In genomic region chr5:77360969-77361368, GRCh38 we compare ENCODE assay signal across 9 cellular contexts.
"Had no signal": no experiment of that assay in that cellular context is flagged by ENCODE, and none has a peak within 500 bp of the region (broad histone marks: within the 10 kb centered on the region; RNA-seq: fewer than 3 reads in every experiment).

No MANE protein-coding gene starts in this region.

- H3K9me3 ChIP-seq: HAP-1 had no signal

- ATAC-seq: GM23338, HCT116 had no signal

- H3K27ac ChIP-seq: GM23248 had no signal

- DNase-seq: GOT3, H7, H9, HCEC 1CT, HFFc6 had no signal

- H3K4me3 ChIP-seq: GM23248, GM23338, HAP-1 had no signal

- H3K36me3 ChIP-seq: HAP-1 had no signal

- H3K4me1 ChIP-seq: HAP-1 had no signal
